In genomic region chr16:88052661-88053060, GRCh38 we compare ENCODE assay signal across 27 cellular contexts.
A peak's percentile ranks its signal among the peaks of the same experiment; 100 is the strongest.
DNase-seq lines count a peak whose midpoint lies in the region; ATAC-seq, FAIRE-seq and TF ChIP-seq lines count a peak whose summit lies in the region.
"Had no signal": no experiment of that assay in that cellular context is flagged by ENCODE, and none has a peak within 500 bp of the region (broad histone marks: within the 10 kb centered on the region; RNA-seq: fewer than 3 reads in every experiment).

No MANE protein-coding gene starts in this region.

- H3K4me1 ChIP-seq in HEK293 (ENCODE audit: control insufficient read depth, insufficient read depth, low read length) = no peaks in the 10 kb centered on the region
- H3K4me1 ChIP-seq in GM12878 (ENCODE audit: control insufficient read depth, insufficient read depth, low read length) = no peaks in the 10 kb centered on the region
- no peaks in the 10 kb centered on the region; a peak in 1 of 7 replicates for H3K4me1 ChIP-seq in H1 (replicated peaks in 1 of 4; ENCODE audit: control insufficient read depth in 3 of 4, insufficient read depth in 4 of 4, low read length in 3 of 4)
- no peaks in the 10 kb centered on the region for H3K4me1 ChIP-seq in psoas muscle
- H3K4me1 ChIP-seq in heart right ventricle = no peaks in the 10 kb centered on the region

- no peak overlapping the region for H3K27ac Mint-ChIP-seq in immature natural killer cell
- H3K27ac Mint-ChIP-seq: CD14-positive monocyte; CD4-positive, alpha-beta memory T cell; CD4-positive, CD25-positive, alpha-beta regulatory T cell; CD8-positive, alpha-beta memory T cell had no signal

- TF ChIP-seq POLR2A in GM12878 (IDR thresholded peaks at IDR 0.05; ENCODE audit: low read depth, low read length) (no peak), H1 (IDR thresholded peaks at IDR 0.05; ENCODE audit: control extremely low read depth in 1 of 2, low read depth in 2 of 2, low read length in 2 of 2) (no peak)

- H4K5ac ChIP-seq in H1 (ENCODE audit: insufficient read length, low read depth, low read length) = no peak overlapping the region

- peaks cover 7 to 45% of the 10 kb centered on the region in 2 experiments; a peak in 2 of 3 replicates for H3K36me3 ChIP-seq in HEK293 (ENCODE audit: control insufficient read depth in 2 of 2, insufficient read depth in 1 of 2, low read length in 2 of 2)
- H3K36me3 ChIP-seq in GM12878 (ENCODE audit: control insufficient read depth in 2 of 2, insufficient read depth in 2 of 2, low read length in 1 of 2) = peaks cover 2 to 6% of the 10 kb centered on the region in 2 experiments; a peak in 3 of 4 replicates
- H3K36me3 ChIP-seq in H1 (ENCODE audit: control insufficient read depth in 2 of 4, insufficient read depth in 4 of 4, low read length in 3 of 4) = peaks cover 0 to 11% (median 6%) of the 10 kb centered on the region in 4 experiments; a peak in 2 of 8 replicates
- H3K36me3 ChIP-seq in psoas muscle (ENCODE audit: insufficient read depth in 1 of 2, low read depth in 1 of 2) = peaks cover 6 to 47% of the 10 kb centered on the region in 2 donors
- peaks cover 0 to 69% (median 9%) of the 10 kb centered on the region in 9 donors for H3K36me3 ChIP-seq in heart right ventricle

- H2AK5ac ChIP-seq in H1 (ENCODE audit: low read depth, low read length) = no peak overlapping the region

- no peak overlapping the region for H2BK5ac ChIP-seq in H1 (ENCODE audit: low read depth, low read length)

- no peaks in the 10 kb centered on the region for H3K9me3 ChIP-seq in HEK293 (ENCODE audit: control insufficient read depth, insufficient read depth, low read depth, low read length)
- no peaks in the 10 kb centered on the region; the same call in 2 of the 3 replicates for H3K9me3 ChIP-seq in GM12878 (replicated peaks; ENCODE audit: control insufficient read depth, insufficient read depth, low read length)
- no peaks in the 10 kb centered on the region for H3K9me3 ChIP-seq in H1 (ENCODE audit: insufficient read depth in 2 of 2, low read depth in 1 of 2, low read length in 1 of 2)
- H3K9me3 ChIP-seq in psoas muscle = no peaks in the 10 kb centered on the region
- no peaks in the 10 kb centered on the region for H3K9me3 ChIP-seq in heart right ventricle
- H3K9me3 ChIP-seq: BE2C had no signal

- no peak overlapping the region for H3K4me3 Mint-ChIP-seq in immature natural killer cell
- H3K4me3 Mint-ChIP-seq: CD14-positive monocyte; CD4-positive, alpha-beta memory T cell; CD4-positive, CD25-positive, alpha-beta regulatory T cell; CD8-positive, alpha-beta memory T cell had no signal

- FAIRE-seq in GM12878 (lab: Jason Lieb, UNC) (no peak), H1 (lab: Jason Lieb, UNC) (no peak)
- FAIRE-seq: A204.1, GM19239 had no signal

- H2BK120ac ChIP-seq in H1 (replicated peaks; ENCODE audit: low read depth, low read length) = no peak overlapping the region

- no peak overlapping the region for H2BK20ac ChIP-seq in H1 (ENCODE audit: low read length)

- no peak overlapping the region for H3K4ac ChIP-seq in H1 (replicated peaks; ENCODE audit: insufficient read length, low read depth, low read length)

- H3K27me3 ChIP-seq in GM12878 (replicated peaks in 1 of 2; ENCODE audit: control insufficient read depth in 2 of 2, insufficient read depth in 2 of 2, low read length in 1 of 2) (no peaks in the 10 kb centered on the region), H1 (replicated peaks in 1 of 4; ENCODE audit: control insufficient read depth in 3 of 4, extremely low read depth in 1 of 4, insufficient read depth in 3 of 4, low read length in 3 of 4) (no peaks in the 10 kb centered on the region), psoas muscle (ENCODE audit: insufficient read depth in 3 of 3, low read length in 2 of 3) (no peaks in the 10 kb centered on the region), heart right ventricle (no peaks in the 10 kb centered on the region)
- H3K27me3 ChIP-seq: BE2C, BLaER1 had no signal

- no peak overlapping the region for H3K14ac ChIP-seq in H1 (ENCODE audit: insufficient read length)

- H3K27me3 Mint-ChIP-seq in immature natural killer cell (ENCODE audit: low read depth in 3 of 3) = peaks cover 0 to 2% (median 0%) of the 10 kb centered on the region in 3 donors
- H3K27me3 Mint-ChIP-seq: CD4-positive, alpha-beta memory T cell; CD4-positive, CD25-positive, alpha-beta regulatory T cell; CD8-positive, alpha-beta memory T cell had no signal

- H3K23ac ChIP-seq in H1 (ENCODE audit: insufficient read length) = no peak overlapping the region

- no TSS peak for BruUV-seq in GM12878 (replicated peaks; lab: Mats Ljungman, UMichigan)

- H3K9ac ChIP-seq in GM12878 (ENCODE audit: control insufficient read depth, insufficient read depth, low read length) = no peak overlapping the region
- no peak overlapping the region for H3K9ac ChIP-seq in H1 (replicated peaks in 1 of 4; ENCODE audit: extremely low read depth in 1 of 4, low read depth in 3 of 4, low read length in 3 of 4)
- H3K9ac ChIP-seq: BLaER1 had no signal

- H3K79me2 ChIP-seq in GM12878 (ENCODE audit: control insufficient read depth, insufficient read depth, low read length) (no peaks in the 10 kb centered on the region), H1 (ENCODE audit: control insufficient read depth in 1 of 2, insufficient read depth in 2 of 2, low read length in 2 of 2) (no peaks in the 10 kb centered on the region)

- H3K4me1 Mint-ChIP-seq in immature natural killer cell = peaks cover 0 to 2% of the 10 kb centered on the region in 2 donors
- H3K4me1 Mint-ChIP-seq: CD14-positive monocyte; CD8-positive, alpha-beta memory T cell had no signal

- CTCF ChIA-PET in HEK293 (lab: Yijun Ruan, JAX) = no interaction called here
- CTCF ChIA-PET in GM12878 (lab: Yijun Ruan, JAX) = no interaction called here
- CTCF ChIA-PET in H1 (lab: Charles Lee; ENCODE audit: partially characterized antibody) = no interaction called here

- H4K91ac ChIP-seq in H1 (replicated peaks; ENCODE audit: insufficient read length, low read length) = no peak overlapping the region

- no peak overlapping the region for H3K27ac ChIP-seq in HEK293 (ENCODE audit: extremely low read depth, low read depth, low read length)
- no peak overlapping the region for H3K27ac ChIP-seq in GM12878 (ENCODE audit: control insufficient read depth, insufficient read depth)
- H3K27ac ChIP-seq in H1 (ENCODE audit: low read depth, low read length) = no peak overlapping the region
- H3K27ac ChIP-seq in psoas muscle = no peak overlapping the region
- H3K27ac ChIP-seq in heart right ventricle = no peak overlapping the region
- H3K27ac ChIP-seq: BLaER1 had no signal

- no peak overlapping the region for H2BK12ac ChIP-seq in H1 (ENCODE audit: low read depth, low read length)

- peak overlapping the region; percentile 85 for H3K56ac ChIP-seq in H1 (replicated peaks; ENCODE audit: insufficient read length, low read depth, low read length)

- peaks cover 11 to 21% (median 13%) of the 10 kb centered on the region in 3 donors for H3K36me3 Mint-ChIP-seq in immature natural killer cell

- H3K23me2 ChIP-seq in H1 (ENCODE audit: low read depth, low read length) = peaks cover 16% of the 10 kb centered on the region; the same call in 1 of the 2 replicates

- RAD21 ChIA-PET in GM12878 (lab: Charles Lee; ENCODE audit: unreplicated experiment) = no interaction called here

- WGBS in GM12878 (ENCODE audit: insufficient coverage, insufficient replicate concordance, low lambda C conversion rate, missing lambda C conversion rate) = 89% methylated on average over 2 of the region's 2 CpGs
- 83% methylated on average over 2 of the region's 2 CpGs; no CpG with 5 or more reads in 1 of the 2 experiments for WGBS in H1 (ENCODE audit: extremely low coverage in 1 of 2, insufficient coverage in 1 of 2, insufficient read length in 1 of 2, insufficient replicate concordance in 2 of 2, low coverage in 1 of 2, low lambda C conversion rate in 2 of 2, missing lambda C conversion rate in 1 of 2), 2 experiments
- 69 to 100% (median 74%) methylated on average over 2 of the region's 2 CpGs for WGBS in psoas muscle, 3 donors
- 78 to 100% methylated on average over 2 of the region's 2 CpGs for WGBS in heart right ventricle, 2 donors

- SMC1A ChIA-PET in GM12878 (lab: Charles Lee; ENCODE audit: uncharacterized antibody, unreplicated experiment) = no interaction called here

- H2BK15ac ChIP-seq in H1 (ENCODE audit: low read length) = no peak overlapping the region

- H3K4me3 ChIP-seq in HEK293 (ENCODE audit: low read depth, low read length) (no peak overlapping the region), GM12878 (no peak overlapping the region), H1 (ENCODE audit: extremely low read depth in 1 of 4, insufficient read depth in 2 of 4, low read depth in 3 of 4, low read length in 4 of 4) (no peak overlapping the region), psoas muscle (no peak overlapping the region), heart right ventricle (no peak overlapping the region)
- H3K4me3 ChIP-seq: BLaER1 had no signal

- in situ Hi-C loops in GM12878 (cut with MboI) = no loop called here

- POLR2A ChIA-PET in HEK293 (lab: Yijun Ruan, JAX) = no interaction called here
- POLR2A ChIA-PET in GM12878 (lab: Charles Lee) = no interaction called here
- POLR2A ChIA-PET in H1 (lab: Charles Lee; ENCODE audit: partially characterized antibody) = no interaction called here

- H3K4me2 ChIP-seq in GM12878 (ENCODE audit: control insufficient read depth, insufficient read depth) (no peak overlapping the region), H1 (ENCODE audit: insufficient read depth in 1 of 2, low read depth in 2 of 2, low read length in 2 of 2) (no peak overlapping the region)
- H3K4me2 ChIP-seq: BLaER1 had no signal

- no peak overlapping the region for H2AFZ ChIP-seq in GM12878 (ENCODE audit: control insufficient read depth, low read depth, low read length)
- H2AFZ ChIP-seq in H1 (ENCODE audit: low read length) = no peak overlapping the region

- no peak overlapping the region for H4K8ac ChIP-seq in H1 (ENCODE audit: extremely low read depth, insufficient read depth, low read length)

- no peak for DNase-seq in GM12878 (ENCODE audit: low read depth, low spot score)
- no peak for DNase-seq in H1 (ENCODE audit: low read depth in 1 of 2, low spot score in 2 of 2)
- DNase-seq in immature natural killer cell = peak in 2 of 3 donors; percentile 5 to 10
- no peak for DNase-seq in NCI-H1694 (lab: John Stamatoyannopoulos, UW)
- DNase-seq in psoas muscle = no peak
- DNase-seq in anterior cingulate cortex (lab: John Stamatoyannopoulos, UW) = no peak
- DNase-seq in heart right ventricle = no peak
- DNase-seq: 8988T; ACHN; BE2C; C1 segment of cervical spinal cord; CD4-positive, alpha-beta memory T cell; CD4-positive, CD25-positive, alpha-beta regulatory T cell; CD8-positive, alpha-beta memory T cell; COR-L47; DMS 273 treated with DMSO at 0.1 percent for 48 hours; DMS153; DMS53; DMS79; DND-41; EL; GDM1 had no signal

- no peak for ATAC-seq in GM12878
- no peak for ATAC-seq in psoas muscle
- ATAC-seq in heart right ventricle = no peak

- TF ChIP-seq EP300 in GM12878 (IDR thresholded peaks at IDR 0.05; ENCODE audit: borderline replicate concordance in 1 of 2, control insufficient read depth in 1 of 2, low read depth in 2 of 2, low read length in 2 of 2) = no peak
- no peak for TF ChIP-seq EP300 in H1 (IDR thresholded peaks at IDR 0.05; ENCODE audit: borderline replicate concordance in 1 of 2, low read depth in 2 of 2, low read length in 2 of 2)

- no peaks in the 10 kb centered on the region for H3K9me3 Mint-ChIP-seq in immature natural killer cell
- H3K9me3 Mint-ChIP-seq: CD14-positive monocyte; CD4-positive, alpha-beta memory T cell; CD4-positive, CD25-positive, alpha-beta regulatory T cell; CD8-positive, alpha-beta memory T cell had no signal

- no peak overlapping the region for H3K18ac ChIP-seq in H1 (ENCODE audit: extremely low read depth, low read length)

- TF ChIP-seq RAD21 in GM12878 (IDR thresholded peaks at IDR 0.05; ENCODE audit: insufficient read depth, low read depth, low read length) (no peak), H1 (IDR thresholded peaks at IDR 0.05 in 1 of 2, conservative IDR thresholded peaks at IDR 0.05 in 1 of 2; ENCODE audit: low read depth in 2 of 2, low read length in 2 of 2) (no peak)

- H3K79me1 ChIP-seq in H1 (ENCODE audit: low read depth, low read length) = no peaks in the 10 kb centered on the region

- TF ChIP-seq CTCF in HEK293 (tag by site-specific recombination; IDR thresholded peaks at IDR 0.05) (no peak), GM12878 (IDR thresholded peaks at IDR 0.05 in 2 of 3, conservative IDR thresholded peaks at IDR 0.05 in 1 of 3; ENCODE audit: control insufficient read depth in 2 of 3, extremely low read depth in 1 of 3, insufficient read depth in 1 of 3, low read depth in 3 of 3, low read length in 3 of 3) (no peak), H1 (IDR thresholded peaks at IDR 0.05; ENCODE audit: control extremely low read depth in 1 of 3, insufficient read depth in 1 of 3, low read depth in 1 of 3, low read length in 3 of 3) (no peak), psoas muscle (IDR thresholded peaks at IDR 0.05) (no peak), heart right ventricle (IDR thresholded peaks at IDR 0.05) (no peak)

- H4K20me1 ChIP-seq in GM12878 (ENCODE audit: control insufficient read depth, insufficient read depth) (no peaks in the 10 kb centered on the region), H1 (replicated peaks in 1 of 2; ENCODE audit: control insufficient read depth in 1 of 2, insufficient read depth in 2 of 2, low read length in 2 of 2) (no peaks in the 10 kb centered on the region)
- H4K20me1 ChIP-seq: BLaER1 had no signal

- intact Hi-C loops in GM12878 (cut with micrococcal nuclease; ENCODE audit: unreplicated experiment) = no loop called here
- intact Hi-C loops in psoas muscle (cut with DNase I) = no loop called here
- intact Hi-C loops in heart right ventricle (cut with DNase I) = no loop called here

Comparison
In these comparisons a context has a peak if more than half of its experiments do, and no peak if none do; other contexts are left out.
1. DNase-seq: peak in immature natural killer cell (2 of 3); none in GM12878 (single experiment), H1 (0 of 2), NCI-H1694 (single experiment), psoas muscle (0 of 2), anterior cingulate cortex (0 of 58) and heart right ventricle (0 of 2).